ENCODE assay signal across 22 cellular contexts in the genomic region with DNA sequence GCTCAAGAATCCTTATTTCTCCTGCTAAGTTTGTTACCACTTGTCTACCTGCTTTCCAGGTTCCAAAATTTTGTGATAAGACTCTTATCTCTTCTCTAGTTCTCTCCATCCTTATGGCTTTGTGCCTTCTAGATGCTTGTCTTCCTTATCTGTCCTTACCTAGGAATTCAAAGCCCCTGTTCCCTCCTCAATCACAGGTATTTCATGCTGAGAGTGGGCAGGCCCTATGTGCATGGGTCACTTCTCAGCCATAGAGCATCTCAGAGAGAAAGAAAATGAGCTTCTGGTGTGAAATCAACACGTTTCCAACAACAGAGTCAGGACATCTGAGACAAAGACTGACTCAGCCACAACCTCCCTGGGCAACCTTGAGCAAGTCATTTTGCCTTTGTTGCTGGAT.
"Had no signal": no experiment of that assay in that cellular context is flagged by ENCODE, and none has a peak within 500 bp of the region (broad histone marks: within the 10 kb centered on the region; RNA-seq: fewer than 3 reads in every experiment).

No MANE protein-coding gene starts in this region.

- DNase-seq: IMR-90, Kasumi-1, KG1, MM.1S, NCI-H1092 treated with DMSO at 0.1 percent for 48 hours, NCI-H1436, NCI-H187, NCI-H2029, NCI-H2081 treated with DMSO at 0.1 percent for 48 hours, NCI-H2171, NCI-H226, NCI-H446, NCI-H510A, NCI-H524 treated with DMSO at 0.1 percent for 48 hours, NCI-H69, NCI-H774, PC-3, SHP77, SK-N-SH had no signal

- H3K9me2 ChIP-seq: SK-N-SH had no signal

- H3K9ac ChIP-seq: SK-N-SH had no signal

- H3K9me3 ChIP-seq: SK-N-SH had no signal

- ATAC-seq: HepG2, Panc1, PC-3 had no signal

- H3K4me2 ChIP-seq: SK-N-SH had no signal

- H3K27ac ChIP-seq: RWPE1 had no signal
